Comparison of ENCODE assay signal across 1 cellular context in genomic region chr2:11348209-11348749, GRCh38.
TF ChIP-seq lines count a peak whose summit lies in the region.

No MANE protein-coding gene starts in this region.

TF ChIP-seq in HepG2, 621 proteins besides CTCF, POLR2A, EP300 and RAD21 (continued from another document and continues in another):
- no peak for TF ChIP-seq ZNF280D (CRISPR knock-in tag; IDR thresholded peaks at IDR 0.05)
- TF ChIP-seq ZNF10 (CRISPR knock-in tag; IDR thresholded peaks at IDR 0.05; ENCODE audit: borderline replicate concordance, low read depth): no peak
- no peak for TF ChIP-seq ETV6 (CRISPR knock-in tag; conservative IDR thresholded peaks at IDR 0.05)
- 0 out of 2 replicates have a peak, but pooled peaks have one; percentile 19 for TF ChIP-seq HNF4G (IDR thresholded peaks at IDR 0.05; ENCODE audit: borderline replicate concordance, low read depth, low read length)
- TF ChIP-seq HNF4G (CRISPR knock-in tag; IDR thresholded peaks at IDR 0.05; ENCODE audit: borderline replicate concordance, low read depth): no peak
- no peak for TF ChIP-seq ONECUT2 (CRISPR knock-in tag; IDR thresholded peaks at IDR 0.05)
- TF ChIP-seq ZNF816 (CRISPR knock-in tag; IDR thresholded peaks at IDR 0.05; ENCODE audit: borderline replicate concordance): 0 out of 2 replicates have a peak, but pooled peaks have one; percentile 44
- TF ChIP-seq KLF12 (CRISPR knock-in tag; IDR thresholded peaks at IDR 0.05; ENCODE audit: borderline replicate concordance): no peak
- TF ChIP-seq RFX5 (IDR thresholded peaks at IDR 0.05; ENCODE audit: low read depth, low read length): 0 out of 2 replicates have a peak, but pooled peaks have one; percentile 35
- TF ChIP-seq AHDC1 (CRISPR knock-in tag; IDR thresholded peaks at IDR 0.05; ENCODE audit: borderline replicate concordance): 0 out of 2 replicates have a peak, but pooled peaks have one; percentile 43
- no peak for TF ChIP-seq ZNF142 (CRISPR knock-in tag; IDR thresholded peaks at IDR 0.05)
- no peak for TF ChIP-seq ZNF501 (CRISPR knock-in tag; IDR thresholded peaks at IDR 0.05)
- 0 out of 2 replicates have a peak, but pooled peaks have one; percentile 12 for TF ChIP-seq ARID3A (IDR thresholded peaks at IDR 0.05; ENCODE audit: low read depth, low read length)
- TF ChIP-seq ZC3H13 (CRISPR knock-in tag; IDR thresholded peaks at IDR 0.05): no peak
- TF ChIP-seq MIER3 (CRISPR knock-in tag; IDR thresholded peaks at IDR 0.05; ENCODE audit: borderline replicate concordance): 0 out of 2 replicates have a peak, but pooled peaks have one; percentile 22
- no peak for TF ChIP-seq NR2F6 (IDR thresholded peaks at IDR 0.05)
- 0 out of 2 replicates have a peak, but pooled peaks have one; percentile 11 for TF ChIP-seq NR2F6 (CRISPR knock-in tag; IDR thresholded peaks at IDR 0.05)
- 0 out of 2 replicates have a peak, but pooled peaks have one; percentile 12 for TF ChIP-seq NCOR1 (IDR thresholded peaks at IDR 0.05; ENCODE audit: borderline replicate concordance, low read length)
- TF ChIP-seq ZBTB4 (CRISPR knock-in tag; IDR thresholded peaks at IDR 0.05; ENCODE audit: borderline replicate concordance): no peak
- peak; percentile 22 for TF ChIP-seq XRCC5 (optimal IDR thresholded peaks at IDR 0.05; ENCODE audit: low read length)
- TF ChIP-seq ZFP37 (CRISPR knock-in tag; IDR thresholded peaks at IDR 0.05; ENCODE audit: borderline replicate concordance): no peak
- TF ChIP-seq RFX3 (CRISPR knock-in tag; IDR thresholded peaks at IDR 0.05): peak; percentile 54; the same call in 1 of the 2 replicates
- TF ChIP-seq RBM39 (IDR thresholded peaks at IDR 0.05; ENCODE audit: low read depth, low read length, poor library complexity, severe bottlenecking): no peak
- TF ChIP-seq ZNF577 (CRISPR knock-in tag; IDR thresholded peaks at IDR 0.05; ENCODE audit: borderline replicate concordance, low read depth): no peak
- TF ChIP-seq SP1 (IDR thresholded peaks at IDR 0.05): no peak
- 0 out of 2 replicates have a peak, but pooled peaks have one; percentile 23 for TF ChIP-seq SP1 (CRISPR knock-in tag; IDR thresholded peaks at IDR 0.05)
- peak; percentile 50; the same call in 1 of the 2 replicates for TF ChIP-seq SSRP1 (CRISPR knock-in tag; IDR thresholded peaks at IDR 0.05)
- no peak for TF ChIP-seq ZNF138 (CRISPR knock-in tag; IDR thresholded peaks at IDR 0.05; ENCODE audit: low read depth)
- no peak for TF ChIP-seq SMAD3 (CRISPR knock-in tag; IDR thresholded peaks at IDR 0.05)
- TF ChIP-seq IKZF5 (CRISPR knock-in tag; IDR thresholded peaks at IDR 0.05): peak; percentile 17; the same call in 1 of the 2 replicates
- no peak for TF ChIP-seq SOX6 (IDR thresholded peaks at IDR 0.05)
- TF ChIP-seq SOX6 (CRISPR knock-in tag; IDR thresholded peaks at IDR 0.05): peak; percentile 89
- peak; percentile 81 for TF ChIP-seq RBM22 (optimal IDR thresholded peaks at IDR 0.05; ENCODE audit: low read length)
- TF ChIP-seq PRPF4 (IDR thresholded peaks at IDR 0.05; ENCODE audit: low read depth, low read length, poor library complexity, severe bottlenecking): no peak
- peak; percentile 47; the same call in 1 of the 2 replicates for TF ChIP-seq ZNF335 (CRISPR knock-in tag; IDR thresholded peaks at IDR 0.05)
- peak; percentile 66; the same call in 1 of the 2 replicates for TF ChIP-seq ZFP82 (CRISPR knock-in tag; IDR thresholded peaks at IDR 0.05; ENCODE audit: borderline replicate concordance)
- TF ChIP-seq SOX5 (CRISPR knock-in tag; IDR thresholded peaks at IDR 0.05; ENCODE audit: borderline replicate concordance): peak; percentile 94
- no peak for TF ChIP-seq FOXA1 (IDR thresholded peaks at IDR 0.05)
- peak; percentile 71 for TF ChIP-seq FOXA1 (CRISPR knock-in tag; IDR thresholded peaks at IDR 0.05)
- no peak for TF ChIP-seq PAF1 (CRISPR knock-in tag; IDR thresholded peaks at IDR 0.05)
- no peak for TF ChIP-seq KAT2B (IDR thresholded peaks at IDR 0.05; ENCODE audit: borderline replicate concordance, low read depth, low read length)
- peak; percentile 39; the same call in 1 of the 2 replicates for TF ChIP-seq ETV5 (CRISPR knock-in tag; IDR thresholded peaks at IDR 0.05; ENCODE audit: borderline replicate concordance)
- peak; percentile 51; the same call in 1 of the 2 replicates for TF ChIP-seq KAT7 (CRISPR knock-in tag; IDR thresholded peaks at IDR 0.05; ENCODE audit: borderline replicate concordance)
